In genomic region chr10:28954211-28954610, GRCh38 we compare ENCODE assay signal across 24 cellular contexts.
DNase-seq lines count a peak whose midpoint lies in the region; ATAC-seq and TF ChIP-seq lines count a peak whose summit lies in the region.
"Had no signal": no experiment of that assay in that cellular context is flagged by ENCODE, and none has a peak within 500 bp of the region (broad histone marks: within the 10 kb centered on the region; RNA-seq: fewer than 3 reads in every experiment).

No MANE protein-coding gene starts in this region.

- peaks cover 5% of the 10 kb centered on the region for H3K36me3 Mint-ChIP-seq in Caco-2 (ENCODE audit: insufficient read depth, unreplicated experiment)
- H3K36me3 Mint-ChIP-seq in progenitor cell of endocrine pancreas (ENCODE audit: insufficient read depth): peaks cover 4% of the 10 kb centered on the region
- H3K36me3 Mint-ChIP-seq in activated naive CD8-positive, alpha-beta T cell treated with anti-CD3 and anti-CD28 coated beads for 36 hours: no peaks in the 10 kb centered on the region
- H3K36me3 Mint-ChIP-seq in H9 (ENCODE audit: insufficient read depth in 1 of 3, low read depth in 3 of 3): peaks cover 0 to 7% (median 3%) of the 10 kb centered on the region in 3 experiments; a peak in 2 of 7 replicates

- H2AK5ac ChIP-seq in H9 (ENCODE audit: insufficient read length, low read length): no peak overlapping the region

- no peaks in the 10 kb centered on the region for H3K23me2 ChIP-seq in H9 (ENCODE audit: insufficient read length, low read depth, low read length, poor library complexity, severe bottlenecking)

- H3K9me3 ChIP-seq in Caco-2 (peaks cover 13% of the 10 kb centered on the region; the same call in 1 of the 2 replicates), prostate gland (no peaks in the 10 kb centered on the region), H9 (ENCODE audit: control insufficient read depth, low read depth, low read length) (no peaks in the 10 kb centered on the region)

- no peaks in the 10 kb centered on the region for H4K20me1 ChIP-seq in H9 (ENCODE audit: control insufficient read depth, insufficient read depth, insufficient read length)

- H3K9ac ChIP-seq in H9 (ENCODE audit: extremely low read depth, insufficient read length, low read length): no peak overlapping the region

- H2BK120ac ChIP-seq in H9 (ENCODE audit: low read depth, low read length, poor library complexity, severe bottlenecking): no peak overlapping the region

- H4K5ac ChIP-seq in H9 (ENCODE audit: insufficient read length, low read depth, low read length): no peak overlapping the region

- BruUV-seq in Caco-2 (replicated peaks; lab: Mats Ljungman, UMichigan): no TSS peak

- WGBS in prostate gland: 48% methylated on average over 2 of the region's 2 CpGs
- WGBS in H9 (ENCODE audit: extremely low coverage, insufficient read length, low lambda C conversion rate): no CpG with 5 or more reads among the region's 2 CpGs

- H3K4me1 Mint-ChIP-seq in Caco-2 (ENCODE audit: low read depth, unreplicated experiment) (peaks cover 41% of the 10 kb centered on the region), progenitor cell of endocrine pancreas (ENCODE audit: low read depth) (peaks cover 12% of the 10 kb centered on the region), H9 (peaks cover 2 to 5% of the 10 kb centered on the region in 2 experiments; a peak in 3 of 4 replicates)
- H3K4me1 Mint-ChIP-seq in activated naive CD8-positive, alpha-beta T cell treated with anti-CD3 and anti-CD28 coated beads for 36 hours: no peaks in the 10 kb centered on the region

- POLR2A ChIA-PET in Caco-2 (lab: Charles Lee): interaction anchor here (0.7 kb wide), 1 partner anchor 199 kb away, joined by 3 read pairs; no protein-coding TSS in a partner anchor

- no peak for ATAC-seq in GM21737 (IDR thresholded peaks at IDR 0.05; ENCODE audit: unreplicated experiment)
- ATAC-seq: K562, PC-3, Right ventricle myocardium inferior, SK-N-SH treated with all-trans-retinoic acid at 6 μM for 48 hours had no signal

- no peak overlapping the region for H4K8ac ChIP-seq in H9 (replicated peaks; ENCODE audit: insufficient read length, low read depth, low read length)

- H3K56ac ChIP-seq in H9 (ENCODE audit: insufficient read length, low read depth, low read length): no peak overlapping the region

- H3K36me3 ChIP-seq in Caco-2 (ENCODE audit: control insufficient read depth, insufficient read depth, low read length) (no peaks in the 10 kb centered on the region), prostate gland (no peaks in the 10 kb centered on the region)
- H3K36me3 ChIP-seq: SJCRH30 had no signal

- H3K4me1 ChIP-seq in Caco-2 (peaks cover 19% of the 10 kb centered on the region), prostate gland (replicated peaks) (no peaks in the 10 kb centered on the region), H9 (ENCODE audit: insufficient read depth, low read length) (no peaks in the 10 kb centered on the region)
- H3K4me1 ChIP-seq: SJCRH30 had no signal

- no peaks in the 10 kb centered on the region for H3K79me2 ChIP-seq in H9 (ENCODE audit: insufficient read depth, low read length)

- H3K27me3 ChIP-seq in Caco-2 (replicated peaks; ENCODE audit: control insufficient read depth, insufficient read depth, low read length) (no peaks in the 10 kb centered on the region), prostate gland (replicated peaks; ENCODE audit: insufficient read depth) (no peaks in the 10 kb centered on the region), H9 (ENCODE audit: insufficient read depth, low read length) (no peaks in the 10 kb centered on the region)
- H3K27me3 ChIP-seq: SJCRH30 had no signal

- no peak overlapping the region for H2BK15ac ChIP-seq in H9 (ENCODE audit: low read depth, low read length)

- peak overlapping the region; percentile 29 for H3K27ac Mint-ChIP-seq in Caco-2 (ENCODE audit: unreplicated experiment)
- peak overlapping the region; percentile 72 for H3K27ac Mint-ChIP-seq in progenitor cell of endocrine pancreas
- no peak overlapping the region for H3K27ac Mint-ChIP-seq in activated naive CD8-positive, alpha-beta T cell treated with anti-CD3 and anti-CD28 coated beads for 36 hours
- no peak overlapping the region for H3K27ac Mint-ChIP-seq in H9

- no peak overlapping the region for H3K23ac ChIP-seq in H9 (ENCODE audit: insufficient read length, low read depth, low read length)

- H3K4ac ChIP-seq in H9 (ENCODE audit: low read depth, low read length): no peak overlapping the region

- H4K91ac ChIP-seq in H9 (ENCODE audit: insufficient read length, low read depth, low read length): no peak overlapping the region

- peaks cover 37% of the 10 kb centered on the region for H3K9me3 Mint-ChIP-seq in Caco-2 (ENCODE audit: unreplicated experiment)
- peaks cover 16% of the 10 kb centered on the region for H3K9me3 Mint-ChIP-seq in progenitor cell of endocrine pancreas (ENCODE audit: low read depth)
- peaks cover 11% of the 10 kb centered on the region for H3K9me3 Mint-ChIP-seq in activated naive CD8-positive, alpha-beta T cell treated with anti-CD3 and anti-CD28 coated beads for 36 hours
- peaks cover 4 to 13% of the 10 kb centered on the region in 2 experiments; a peak in 2 of 5 replicates for H3K9me3 Mint-ChIP-seq in H9

- no peak overlapping the region for H3K18ac ChIP-seq in H9 (ENCODE audit: insufficient read length, low read depth, low read length)

- TF ChIP-seq POLR2A in prostate gland (IDR thresholded peaks at IDR 0.05): no peak

- H3K4me3 ChIP-seq in Caco-2 (ENCODE audit: low read depth, low read length): no peak overlapping the region
- no peak overlapping the region for H3K4me3 ChIP-seq in fibroblast of the aortic adventitia (ENCODE audit: low read depth, low read length)
- no peak overlapping the region for H3K4me3 ChIP-seq in prostate gland
- H3K4me3 ChIP-seq: K562, SJCRH30 had no signal

- DNase-seq in Caco-2 (no peak), amniotic epithelial cell (ENCODE audit: low read depth) (peak; percentile 45), fibroblast of the aortic adventitia (ENCODE audit: low read depth) (peak; percentile 35), progenitor cell of endocrine pancreas (ENCODE audit: low spot score, unreplicated experiment) (no peak), prostate gland (ENCODE audit: low spot score) (no peak), H9 (no peak)
- no peak for DNase-seq in activated naive CD8-positive, alpha-beta T cell treated with anti-CD3 and anti-CD28 coated beads for 36 hours
- DNase-seq: 8988T, GOT3, HCEC 1CT, Kasumi-1, NCI-H1092 treated with DMSO at 0.1 percent for 48 hours, NCI-H1436, NCI-H187 treated with DMSO at 0.1 percent for 48 hours, NCI-H446, NCI-H524 treated with DMSO at 0.1 percent for 48 hours, NCI-H774, PC-3, SJCRH30 had no signal

- CTCF ChIA-PET in Caco-2 (lab: Charles Lee): no interaction called here

- H2AFZ ChIP-seq in H9 (ENCODE audit: low read length): no peak overlapping the region

- H3K27me3 Mint-ChIP-seq in Caco-2 (ENCODE audit: insufficient read depth, unreplicated experiment): no peaks in the 10 kb centered on the region
- H3K27me3 Mint-ChIP-seq in progenitor cell of endocrine pancreas: no peaks in the 10 kb centered on the region
- H3K27me3 Mint-ChIP-seq in activated naive CD8-positive, alpha-beta T cell treated with anti-CD3 and anti-CD28 coated beads for 36 hours: peaks cover 33% of the 10 kb centered on the region
- H3K27me3 Mint-ChIP-seq in H9 (ENCODE audit: low read depth): no peaks in the 10 kb centered on the region

- no peak overlapping the region for H2BK20ac ChIP-seq in H9 (ENCODE audit: low read depth, low read length, poor library complexity, severe bottlenecking)

- no peak overlapping the region for H3T11ph ChIP-seq in H9 (ENCODE audit: low read length)

- intact Hi-C loops in Caco-2 (cut with micrococcal nuclease; ENCODE audit: unreplicated experiment): no loop called here
- intact Hi-C loops in prostate gland (cut with DNase I): no loop called here

- H2BK5ac ChIP-seq in H9 (ENCODE audit: insufficient read length, low read length): no peak overlapping the region

- H3K4me3 Mint-ChIP-seq in Caco-2 (ENCODE audit: unreplicated experiment) (no peak overlapping the region), progenitor cell of endocrine pancreas (ENCODE audit: low read depth) (no peak overlapping the region), H9 (no peak overlapping the region)
- H3K4me3 Mint-ChIP-seq in activated naive CD8-positive, alpha-beta T cell treated with anti-CD3 and anti-CD28 coated beads for 36 hours: no peak overlapping the region

- TF ChIP-seq CTCF in Caco-2 (IDR thresholded peaks at IDR 0.05; ENCODE audit: insufficient read depth in 1 of 2, low read depth in 1 of 2, low read length in 1 of 2, severe bottlenecking in 1 of 2, unreplicated experiment in 1 of 2) (no peak), fibroblast of the aortic adventitia (IDR thresholded peaks at IDR 0.05; ENCODE audit: insufficient read depth, low read length) (no peak), progenitor cell of endocrine pancreas (IDR thresholded peaks at IDR 0.05; ENCODE audit: unreplicated experiment) (no peak), prostate gland (IDR thresholded peaks at IDR 0.05) (no peak), H9 (conservative IDR thresholded peaks at IDR 0.05) (no peak)

- no peak overlapping the region for H3K4me2 ChIP-seq in H9 (ENCODE audit: insufficient read depth, insufficient read length, low read length)

- no peak overlapping the region for H3K27ac ChIP-seq in prostate gland
- H3K27ac ChIP-seq in H9 (ENCODE audit: insufficient read length, low read depth, low read length): no peak overlapping the region
- H3K27ac ChIP-seq: HL-60, SJCRH30 had no signal

- no peak overlapping the region for H3K14ac ChIP-seq in H9 (ENCODE audit: insufficient read depth, low read length)

- no peaks in the 10 kb centered on the region for H3K79me1 ChIP-seq in H9 (ENCODE audit: insufficient read depth, low read depth, low read length, poor library complexity, severe bottlenecking)

- no peak overlapping the region for H2BK12ac ChIP-seq in H9 (ENCODE audit: insufficient read length, low read depth, low read length)

Comparison
In these comparisons a context has a peak if more than half of its experiments do, and no peak if none do; other contexts are left out.
1. DNase-seq: peak in amniotic epithelial cell (single experiment) and fibroblast of the aortic adventitia (single experiment); none in Caco-2 (0 of 2), progenitor cell of endocrine pancreas (single experiment), prostate gland (single experiment), activated naive CD8-positive, alpha-beta T cell treated with anti-CD3 and anti-CD28 coated beads for 36 hours (single experiment) and H9 (single experiment).
2. H3K27ac Mint-ChIP-seq: peak in Caco-2 (single experiment) and progenitor cell of endocrine pancreas (single experiment); none in activated naive CD8-positive, alpha-beta T cell treated with anti-CD3 and anti-CD28 coated beads for 36 hours (single experiment) and H9 (0 of 3).